24 cellular contexts compared by ENCODE assay signal in the genomic region with DNA sequence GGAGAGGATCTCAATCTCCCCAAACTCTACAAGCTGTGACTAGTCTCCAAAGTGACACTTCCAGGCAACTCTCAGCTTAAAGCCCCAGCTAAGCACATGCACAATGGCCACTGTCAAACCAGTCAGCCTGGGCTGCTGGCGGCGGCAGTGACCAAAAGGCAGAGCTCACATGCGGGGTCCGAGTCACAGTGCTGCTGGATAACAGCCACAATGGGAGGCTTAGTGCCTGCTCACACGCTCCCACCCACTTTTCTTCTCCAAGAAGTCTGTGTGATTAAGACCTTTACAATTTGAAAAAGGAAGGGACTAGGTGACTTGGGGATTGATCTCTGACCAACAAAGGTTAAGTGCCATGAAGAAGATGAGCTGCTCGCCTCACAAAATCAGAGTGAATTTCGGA. TPM values are rescaled to one million over a fixed set of nuclear protein-coding genes. Genes with fewer than 3 reads are reported as not detected.
DNase-seq lines count a peak whose midpoint lies in the region; ATAC-seq, FAIRE-seq and TF ChIP-seq lines count a peak whose summit lies in the region.
"Had no signal": no experiment of that assay in that cellular context is flagged by ENCODE, and none has a peak within 500 bp of the region (broad histone marks: within the 10 kb centered on the region; RNA-seq: fewer than 3 reads in every experiment).

No MANE protein-coding gene starts in this region.

- ATAC-seq in HepG2 (peak; percentile 51), right lobe of liver (no peak), RWPE2 (ENCODE audit: low read depth) (no peak), aorta (ENCODE audit: low FRiP score) (no peak), HG03442 (IDR thresholded peaks at IDR 0.05; ENCODE audit: unreplicated experiment) (no peak)
- ATAC-seq: activated CD4-positive, CD25-positive, alpha-beta regulatory T cell treated with anti-CD3 and anti-CD28 coated beads, Interleukin-2, amount 50 U/mL, for 24 hours; effector memory CD8-positive, alpha-beta T cell; heart left ventricle; left ventricle myocardium superior had no signal

- BruUV-seq in HepG2 (replicated peaks; lab: Mats Ljungman, UMichigan), result no TSS peak

- H2AFZ ChIP-seq in HepG2 (ENCODE audit: low read length) (no peak overlapping the region), hepatocyte (no peak overlapping the region)

- intact Hi-C loops in HepG2 (cut with micrococcal nuclease; ENCODE audit: unreplicated experiment), result loop anchor here (2.0 kb wide), 1 partner anchor 19 kb away; no protein-coding TSS in a partner anchor
- intact Hi-C loops in right lobe of liver (cut with DNase I), result no loop called here
- intact Hi-C loops in aorta (cut with DNase I), result no loop called here

- no peaks in the 10 kb centered on the region for H3K27me3 Mint-ChIP-seq in osteocyte (ENCODE audit: unreplicated experiment)
- H3K27me3 Mint-ChIP-seq: activated naive CD4-positive, alpha-beta T cell treated with anti-CD3 and anti-CD28 coated beads, Interleukin-2, amount 50 U/mL, for 24 hours had no signal

- no peak for DNase-seq in HepG2 (ENCODE audit: low spot score)
- no peak for DNase-seq in right lobe of liver
- DNase-seq in RWPE2 (ENCODE audit: low spot score), result no peak
- DNase-seq in hepatocyte (ENCODE audit: low spot score), result no peak
- DNase-seq in aorta, result peak; percentile 39 to 69
- DNase-seq in mucosa of gallbladder (ENCODE audit: low spot score), result no peak
- DNase-seq in osteocyte (ENCODE audit: extremely low spot score, unreplicated experiment), result no peak
- DNase-seq: effector memory CD8-positive, alpha-beta T cell; immature natural killer cell; Kasumi-1; left ventricle myocardium superior; NCI-H1105 treated with DMSO at 0.1 percent for 48 hours; NCI-H2081 treated with DMSO at 0.1 percent for 48 hours; NCI-H446 treated with DMSO at 0.1 percent for 48 hours; NK-92 treated with Interleukin-12 subunit alpha and Interleukin-12 subunit beta, amount 100 ng/mL, for 24 hours; T1000; uterus had no signal

- H3K9ac ChIP-seq in HepG2 (ENCODE audit: insufficient read depth, low read depth, low read length), result 0 out of 2 replicates have a peak overlapping the region, but pooled peaks have one; percentile 6

- TF ChIP-seq RAD21 in HepG2 (CRISPR knock-in tag; IDR thresholded peaks at IDR 0.05), result no peak

- in situ Hi-C loops in HepG2 (cut with HindIII; ENCODE audit: extremely low pct_ligation_motif_present, low pct_unique_long_range_greater_than_20kb), result no loop called here

- FAIRE-seq in HepG2 (lab: Jason Lieb, UNC), result no peak
- FAIRE-seq: astrocyte had no signal

- H3K79me2 ChIP-seq in HepG2 (ENCODE audit: insufficient read depth, low read length) (peaks cover 14% of the 10 kb centered on the region), hepatocyte (peaks cover 86% of the 10 kb centered on the region)

- H3K27ac ChIP-seq in HepG2 (ENCODE audit: extremely low read length, insufficient read depth, low read length) (peak overlapping the region; percentile 55), right lobe of liver (peak overlapping the region in 1 of 3 donors; percentile 68), RWPE2 (ENCODE audit: poor library complexity, severe bottlenecking) (peak overlapping the region; percentile 86), hepatocyte (peak overlapping the region; percentile 72), aorta (ENCODE audit: low read depth in 1 of 2, low read length in 2 of 2) (no peak overlapping the region)
- H3K27ac ChIP-seq: 22Rv1, heart left ventricle, uterus had no signal

- H3K4me3 Mint-ChIP-seq in osteocyte (ENCODE audit: unreplicated experiment), result no peak overlapping the region
- H3K4me3 Mint-ChIP-seq: activated naive CD4-positive, alpha-beta T cell treated with anti-CD3 and anti-CD28 coated beads, Interleukin-2, amount 50 U/mL, for 24 hours; effector memory CD8-positive, alpha-beta T cell; immature natural killer cell had no signal

- H3K9me2 ChIP-seq in hepatocyte (replicated peaks; ENCODE audit: insufficient read depth), result no peaks in the 10 kb centered on the region

- H4K20me1 ChIP-seq in HepG2 (ENCODE audit: insufficient read depth, low read length), result peaks cover 38% of the 10 kb centered on the region; the same call in 1 of the 2 replicates
- H4K20me1 ChIP-seq in hepatocyte (ENCODE audit: insufficient read depth, poor library complexity, severe bottlenecking), result peaks cover 46% of the 10 kb centered on the region

- CTCF ChIA-PET in HepG2 (lab: Yijun Ruan, JAX; ENCODE audit: low intra/inter-chr PET ratio, low total read pairs), result no interaction called here

- no peak for TF ChIP-seq POLR2A in HepG2 (IDR thresholded peaks at IDR 0.05; ENCODE audit: insufficient read depth in 1 of 2, low read depth in 2 of 2, low read length in 2 of 2)
- TF ChIP-seq POLR2A in right lobe of liver (IDR thresholded peaks at IDR 0.05), result no peak

- H3K4me3 ChIP-seq in HepG2 (replicated peaks in 1 of 3; ENCODE audit: insufficient read depth in 1 of 3, low read depth in 2 of 3, low read length in 3 of 3) (no peak overlapping the region), right lobe of liver (no peak overlapping the region), RWPE2 (ENCODE audit: severe bottlenecking) (no peak overlapping the region), hepatocyte (no peak overlapping the region), aorta (ENCODE audit: low read length in 2 of 2) (no peak overlapping the region)
- H3K4me3 ChIP-seq: heart left ventricle, uterus had no signal

- no peaks in the 10 kb centered on the region for H3K27me3 ChIP-seq in HepG2 (ENCODE audit: control insufficient read depth in 1 of 2, insufficient read depth in 2 of 2, low read length in 2 of 2)
- H3K27me3 ChIP-seq in right lobe of liver, result no peaks in the 10 kb centered on the region
- H3K27me3 ChIP-seq in RWPE2 (ENCODE audit: insufficient read depth, poor library complexity, severe bottlenecking), result no peaks in the 10 kb centered on the region
- H3K27me3 ChIP-seq in hepatocyte, result no peaks in the 10 kb centered on the region
- no peaks in the 10 kb centered on the region for H3K27me3 ChIP-seq in aorta (ENCODE audit: control insufficient read depth in 1 of 2, insufficient read depth in 2 of 2, low read length in 1 of 2)
- H3K27me3 ChIP-seq: uterus had no signal

- H3K4me1 Mint-ChIP-seq in osteocyte (ENCODE audit: unreplicated experiment), result peaks cover 34% of the 10 kb centered on the region
- H3K4me1 Mint-ChIP-seq: activated naive CD4-positive, alpha-beta T cell treated with anti-CD3 and anti-CD28 coated beads, Interleukin-2, amount 50 U/mL, for 24 hours; immature natural killer cell had no signal

- peaks cover 1% of the 10 kb centered on the region for H3K36me3 Mint-ChIP-seq in osteocyte (ENCODE audit: unreplicated experiment)
- H3K36me3 Mint-ChIP-seq: activated naive CD4-positive, alpha-beta T cell treated with anti-CD3 and anti-CD28 coated beads, Interleukin-2, amount 50 U/mL, for 24 hours; immature natural killer cell had no signal

- TF ChIP-seq EP300 in HepG2 (IDR thresholded peaks at IDR 0.05; ENCODE audit: low read depth in 2 of 2, low read length in 2 of 2), result no peak
- TF ChIP-seq EP300 in HepG2 (CRISPR knock-in tag; IDR thresholded peaks at IDR 0.05; ENCODE audit: borderline replicate concordance), result no peak

- peaks cover 31 to 59% of the 10 kb centered on the region in 2 experiments for H3K36me3 ChIP-seq in HepG2 (replicated peaks in 1 of 2; ENCODE audit: control insufficient read depth in 1 of 2, insufficient read depth in 2 of 2, low read length in 2 of 2)
- H3K36me3 ChIP-seq in right lobe of liver, result peaks cover 0 to 38% (median 15%) of the 10 kb centered on the region in 4 donors
- peaks cover 93% of the 10 kb centered on the region for H3K36me3 ChIP-seq in RWPE2 (ENCODE audit: low read depth)
- no peaks in the 10 kb centered on the region for H3K36me3 ChIP-seq in hepatocyte (replicated peaks; ENCODE audit: insufficient read depth, low read depth)
- H3K36me3 ChIP-seq in aorta (ENCODE audit: control insufficient read depth in 1 of 2, insufficient read depth in 2 of 2, low read length in 1 of 2), result no peaks in the 10 kb centered on the region
- H3K36me3 ChIP-seq: heart left ventricle, uterus had no signal

- 66% methylated on average over 7 of the region's 7 CpGs for WGBS in HepG2 (ENCODE audit: low lambda C conversion rate)
- 75% methylated on average over 7 of the region's 7 CpGs for WGBS in right lobe of liver (ENCODE audit: insufficient coverage, low coverage, low lambda C conversion rate, missing lambda C conversion rate)
- WGBS in hepatocyte (ENCODE audit: low lambda C conversion rate, missing lambda C conversion rate), result 72% methylated on average over 7 of the region's 7 CpGs
- 81 to 85% methylated on average over 7 of the region's 7 CpGs for WGBS in aorta, 2 donors

- peaks cover 45% of the 10 kb centered on the region for H3K4me1 ChIP-seq in HepG2 (ENCODE audit: insufficient read depth, low read length)
- H3K4me1 ChIP-seq in right lobe of liver, result peaks cover 0 to 42% (median 20%) of the 10 kb centered on the region in 4 donors
- peaks cover 50% of the 10 kb centered on the region for H3K4me1 ChIP-seq in RWPE2 (ENCODE audit: insufficient read depth, poor library complexity, severe bottlenecking)
- peaks cover 32% of the 10 kb centered on the region for H3K4me1 ChIP-seq in hepatocyte (ENCODE audit: insufficient read depth)
- no peaks in the 10 kb centered on the region for H3K4me1 ChIP-seq in aorta (ENCODE audit: control insufficient read depth in 1 of 2, insufficient read depth in 2 of 2, low read length in 2 of 2)
- H3K4me1 ChIP-seq: uterus had no signal

- POLR2A ChIA-PET in HepG2 (lab: Yijun Ruan, JAX), result interaction anchor here (1.5 to 4.4 kb wide), 5 partner anchors 12 to 35 kb away, joined by 6 to 35 read pairs (median 19); partner anchors contain the start of gene RIPK4

- H3K4me2 ChIP-seq in HepG2 (ENCODE audit: low read depth, low read length), result peak overlapping the region; percentile 27
- peak overlapping the region; percentile 50 for H3K4me2 ChIP-seq in hepatocyte

- TF ChIP-seq CTCF in HepG2 (CRISPR knock-in tag; IDR thresholded peaks at IDR 0.05), result no peak
- TF ChIP-seq CTCF in right lobe of liver (IDR thresholded peaks at IDR 0.05), result no peak
- TF ChIP-seq CTCF in RWPE2 (IDR thresholded peaks at IDR 0.05; ENCODE audit: poor library complexity, severe bottlenecking), result no peak
- TF ChIP-seq CTCF in hepatocyte (IDR thresholded peaks at IDR 0.05; ENCODE audit: poor library complexity), result no peak
- TF ChIP-seq CTCF in osteocyte (IDR thresholded peaks at IDR 0.05), result no peak

- no peaks in the 10 kb centered on the region for H3K9me3 Mint-ChIP-seq in osteocyte (ENCODE audit: unreplicated experiment)
- H3K9me3 Mint-ChIP-seq: activated naive CD4-positive, alpha-beta T cell treated with anti-CD3 and anti-CD28 coated beads, Interleukin-2, amount 50 U/mL, for 24 hours; effector memory CD8-positive, alpha-beta T cell; immature natural killer cell had no signal

- H3K9me3 ChIP-seq in HepG2 (ENCODE audit: low read length), result no peaks in the 10 kb centered on the region
- H3K9me3 ChIP-seq in right lobe of liver, result no peaks in the 10 kb centered on the region
- no peaks in the 10 kb centered on the region for H3K9me3 ChIP-seq in RWPE2 (ENCODE audit: severe bottlenecking)
- no peaks in the 10 kb centered on the region for H3K9me3 ChIP-seq in hepatocyte (ENCODE audit: low read depth)
- no peaks in the 10 kb centered on the region for H3K9me3 ChIP-seq in aorta (ENCODE audit: control insufficient read depth, low read length)
- H3K9me3 ChIP-seq: heart left ventricle, uterus had no signal

- no peak overlapping the region for H3K27ac Mint-ChIP-seq in osteocyte (ENCODE audit: unreplicated experiment)
- H3K27ac Mint-ChIP-seq: effector memory CD8-positive, alpha-beta T cell; immature natural killer cell had no signal

RNA-seq across cellular contexts. Expression of gene RIPK4, which starts 16.8 kb away (rescaled TPM):
- total RNA-seq in HepG2 (2016; rRNA removed; fragmentation: Illumina TruSeq; extraction: Trizol) (4.9 and 5.3 TPM in 2 replicates), right lobe of liver (10 to 100 TPM in 5 of 6 experiments, 1 to 10 TPM in 1; 6.7 to 18.7 (median 12.7) TPM), hepatocyte (19.7 and 32.8 TPM in 2 replicates), aorta (1 to 10 TPM; 3.0 to 3.6 TPM), mucosa of gallbladder (56.6 TPM), osteocyte (2.4 and 2.7 TPM in 2 replicates)
- 0.51 and 0.71 TPM in 2 replicates for total RNA-seq in HepG2 (2016; cell fraction: cytosol; rRNA removed; fragmentation: Illumina TruSeq; extraction: Trizol; ENCODE audit: low read depth)
- total RNA-seq in HepG2 (2016; cell fraction: insoluble cytoplasmic fraction; rRNA removed; fragmentation: Illumina TruSeq; extraction: Trizol), result 4.4 and 5.2 TPM in 2 replicates
- total RNA-seq in HepG2 (2016; cell fraction: membrane; rRNA removed; fragmentation: Illumina TruSeq; extraction: Trizol), result 2.1 and 2.3 TPM in 2 replicates
- 3.5 and 4.3 TPM in 2 replicates for total RNA-seq in HepG2 (2016; cell fraction: nucleus; rRNA removed; fragmentation: Illumina TruSeq; extraction: Trizol)
- polyA plus RNA-seq in HepG2 (2011; rRNA removed) (3.1 and 3.7 TPM in 2 replicates), hepatocyte (28.1 and 31.0 TPM in 2 replicates), aorta (1 to 10 TPM; 7.5 to 8.9 TPM)
- 2.8 TPM in 2 replicates for polyA plus RNA-seq in HepG2 (2011; cell fraction: cytosol; rRNA removed)
- polyA plus RNA-seq in HepG2 (2011; cell fraction: nucleus; rRNA removed), result 11.6 and 15.3 TPM in 2 replicates
- polyA plus RNA-seq in HepG2 (2012), result 5.1 and 8.2 TPM in 2 replicates
- polyA plus RNA-seq in HepG2 (2016; cell fraction: cytosol; fragmentation: Illumina TruSeq; extraction: Trizol; ENCODE audit: low read depth), result 0.29 and 0.38 TPM in 2 replicates
- 3.7 and 4.2 TPM in 2 replicates for polyA plus RNA-seq in HepG2 (2016; cell fraction: insoluble cytoplasmic fraction; fragmentation: Illumina TruSeq; extraction: Trizol; ENCODE audit: low read depth)
- polyA plus RNA-seq in HepG2 (2016; cell fraction: membrane; fragmentation: Illumina TruSeq; extraction: Trizol; ENCODE audit: low read depth), result 0.65 and 1.0 TPM in 2 replicates
- polyA plus RNA-seq in HepG2 (2016; cell fraction: nucleus; fragmentation: Illumina TruSeq; extraction: Trizol; ENCODE audit: insufficient read depth, low read depth), result 6.2 and 7.7 TPM in 2 replicates
- 0.70 and 14.5 TPM in 2 replicates for polyA minus RNA-seq in HepG2 (2011; rRNA and poly(A)+ RNA removed; ENCODE audit: low replicate concordance)
- 6.3 and 8.3 TPM in 2 replicates for polyA minus RNA-seq in HepG2 (2011; cell fraction: cytosol; rRNA and poly(A)+ RNA removed)
- 4.6 and 8.5 TPM in 2 replicates for polyA minus RNA-seq in HepG2 (2011; cell fraction: nucleus; rRNA and poly(A)+ RNA removed)
- total RNA-seq: G401 had no signal
- polyA plus RNA-seq: immature natural killer cell had no signal

Comparison
In these comparisons a context has a peak if more than half of its experiments do, and no peak if none do; other contexts are left out.
1. DNase-seq: peak in aorta (2 of 2); none in HepG2 (single experiment), right lobe of liver (0 of 3), RWPE2 (single experiment), hepatocyte (single experiment), mucosa of gallbladder (single experiment) and osteocyte (single experiment).
2. H3K27ac ChIP-seq: peak in HepG2 (single experiment), RWPE2 (single experiment) and hepatocyte (single experiment); none in aorta (0 of 2).